ENCODE assay signal across 17 cellular contexts in the genomic region with DNA sequence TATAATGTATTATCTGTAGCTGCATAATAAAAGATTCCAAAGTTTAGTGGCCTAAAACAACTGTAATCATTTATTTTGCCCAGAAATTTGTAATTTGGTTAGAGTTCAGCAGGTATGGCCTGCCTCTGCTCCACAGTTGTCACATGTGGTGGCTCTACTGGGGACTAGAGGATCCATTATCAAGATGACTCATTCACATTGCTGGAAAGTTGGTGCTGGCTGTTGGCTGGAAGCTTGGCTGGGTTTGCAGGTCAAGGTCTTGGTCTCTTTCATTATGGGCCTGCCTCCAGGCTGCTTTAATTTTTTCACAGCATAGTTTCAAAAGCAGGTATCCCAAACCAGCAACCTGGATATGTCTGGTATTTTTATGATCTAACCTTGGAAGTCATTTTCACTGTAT. TPM values are rescaled to one million over a fixed set of nuclear protein-coding genes. Genes with fewer than 3 reads are reported as not detected.
DNase-seq lines count a peak whose midpoint lies in the region; ATAC-seq, FAIRE-seq and TF ChIP-seq lines count a peak whose summit lies in the region.
"Had no signal": no experiment of that assay in that cellular context is flagged by ENCODE, and none has a peak within 500 bp of the region (broad histone marks: within the 10 kb centered on the region; RNA-seq: fewer than 3 reads in every experiment).

No MANE protein-coding gene starts in this region.

- no peaks in the 10 kb centered on the region for H3K27me3 ChIP-seq in HepG2 (ENCODE audit: control insufficient read depth in 1 of 2, insufficient read depth in 2 of 2, low read length in 2 of 2)
- H3K27me3 ChIP-seq in right lobe of liver = no peaks in the 10 kb centered on the region
- no peaks in the 10 kb centered on the region for H3K27me3 ChIP-seq in heart right ventricle
- no peaks in the 10 kb centered on the region for H3K27me3 ChIP-seq in skeletal muscle tissue (ENCODE audit: control insufficient read depth in 3 of 3, insufficient read depth in 3 of 3, low read length in 3 of 3)
- H3K27me3 ChIP-seq: BLaER1 had no signal

- in situ Hi-C loops in HepG2 (cut with HindIII; ENCODE audit: extremely low pct_ligation_motif_present, low pct_unique_long_range_greater_than_20kb) = no loop called here

- H3K27ac ChIP-seq in HepG2 (ENCODE audit: extremely low read length, insufficient read depth, low read length) (no peak overlapping the region), right lobe of liver (no peak overlapping the region), heart right ventricle (peak overlapping the region in 6 of 10 donors; percentile 7 to 71 (median 34)), skeletal muscle tissue (ENCODE audit: low read depth, low read length) (peak overlapping the region; percentile 66)
- H3K27ac ChIP-seq: BLaER1, HL-60 had no signal

- H3K9ac ChIP-seq in HepG2 (ENCODE audit: insufficient read depth, low read depth, low read length) (no peak overlapping the region), skeletal muscle tissue (ENCODE audit: low read depth in 1 of 3, low read length in 3 of 3) (no peak overlapping the region)
- H3K9ac ChIP-seq: BLaER1 had no signal

- POLR2A ChIA-PET in HepG2 (lab: Yijun Ruan, JAX) = no interaction called here

- H3K4me1 ChIP-seq in HepG2 (ENCODE audit: insufficient read depth, low read length) = no peaks in the 10 kb centered on the region
- H3K4me1 ChIP-seq in right lobe of liver = no peaks in the 10 kb centered on the region
- H3K4me1 ChIP-seq in heart right ventricle = peaks cover 0 to 24% (median under 1%) of the 10 kb centered on the region in 9 donors
- H3K4me1 ChIP-seq in skeletal muscle tissue (ENCODE audit: control insufficient read depth in 3 of 3, insufficient read depth in 3 of 3, low read length in 3 of 3) = peaks cover 21 to 32% (median 30%) of the 10 kb centered on the region in 3 donors
- H3K4me1 ChIP-seq: BLaER1 had no signal

- TF ChIP-seq RAD21 in HepG2 (CRISPR knock-in tag; IDR thresholded peaks at IDR 0.05) = no peak

- intact Hi-C loops in HepG2 (cut with micrococcal nuclease; ENCODE audit: unreplicated experiment) = loop anchor here (5.0 kb wide), 1 partner anchor 1067 kb away; no protein-coding TSS in a partner anchor
- intact Hi-C loops in right lobe of liver (cut with DNase I) = no loop called here
- intact Hi-C loops in heart right ventricle (cut with DNase I) = no loop called here

- ATAC-seq in HepG2 (no peak), right lobe of liver (no peak), heart right ventricle (peak; percentile 54 to 88 (median 72))

- H3K4me2 ChIP-seq in HepG2 (ENCODE audit: low read depth, low read length) = no peak overlapping the region
- H3K4me2 ChIP-seq: BLaER1 had no signal

- TF ChIP-seq POLR2A in HepG2 (IDR thresholded peaks at IDR 0.05; ENCODE audit: insufficient read depth in 1 of 2, low read depth in 2 of 2, low read length in 2 of 2) (no peak), right lobe of liver (IDR thresholded peaks at IDR 0.05) (no peak)

- no TSS peak for BruUV-seq in HepG2 (replicated peaks; lab: Mats Ljungman, UMichigan)

- CTCF ChIA-PET in HepG2 (lab: Yijun Ruan, JAX; ENCODE audit: low intra/inter-chr PET ratio, low total read pairs) = no interaction called here

- no peaks in the 10 kb centered on the region for H3K9me3 ChIP-seq in HepG2 (ENCODE audit: low read length)
- no peaks in the 10 kb centered on the region for H3K9me3 ChIP-seq in right lobe of liver
- H3K9me3 ChIP-seq in heart right ventricle = no peaks in the 10 kb centered on the region
- no peaks in the 10 kb centered on the region for H3K9me3 ChIP-seq in skeletal muscle tissue (ENCODE audit: control insufficient read depth in 3 of 3, low read length in 3 of 3)
- H3K9me3 ChIP-seq: BLaER1, HAP-1 had no signal

- H3K79me2 ChIP-seq in HepG2 (ENCODE audit: insufficient read depth, low read length) = no peaks in the 10 kb centered on the region

- H3K4me3 ChIP-seq in HepG2 (replicated peaks in 1 of 3; ENCODE audit: insufficient read depth in 1 of 3, low read depth in 2 of 3, low read length in 3 of 3) (no peak overlapping the region), right lobe of liver (no peak overlapping the region), heart right ventricle (no peak overlapping the region), skeletal muscle tissue (ENCODE audit: low read length in 3 of 3) (no peak overlapping the region)
- H3K4me3 ChIP-seq: BLaER1, HAP-1 had no signal

- no peak for FAIRE-seq in HepG2 (lab: Jason Lieb, UNC)
- FAIRE-seq: GM19239, H1 had no signal

- DNase-seq in HepG2 (ENCODE audit: low spot score) (peak; percentile 4), right lobe of liver (no peak), heart right ventricle (peak in 1 of 2 donors; percentile 25), islet precursor cell (peak; percentile 67), HPDE6-E6E7 (ENCODE audit: extremely low spot score) (no peak), SW480 (ENCODE audit: low spot score) (no peak), dedifferentiated amniotic fluid mesenchymal stem cell (ENCODE audit: extremely low spot score) (no peak)
- DNase-seq: 8988T, AML-193, DMS53, GF-D8 had no signal

- no peak for TF ChIP-seq EP300 in HepG2 (IDR thresholded peaks at IDR 0.05; ENCODE audit: low read depth in 2 of 2, low read length in 2 of 2)
- no peak for TF ChIP-seq EP300 in HepG2 (CRISPR knock-in tag; IDR thresholded peaks at IDR 0.05; ENCODE audit: borderline replicate concordance)

- no peaks in the 10 kb centered on the region for H3K36me3 ChIP-seq in HepG2 (replicated peaks in 1 of 2; ENCODE audit: control insufficient read depth in 1 of 2, insufficient read depth in 2 of 2, low read length in 2 of 2)
- no peaks in the 10 kb centered on the region for H3K36me3 ChIP-seq in right lobe of liver
- H3K36me3 ChIP-seq in heart right ventricle = no peaks in the 10 kb centered on the region
- H3K36me3 ChIP-seq in skeletal muscle tissue (ENCODE audit: control insufficient read depth in 3 of 3, insufficient read depth in 3 of 3, low read length in 3 of 3) = no peaks in the 10 kb centered on the region
- H3K36me3 ChIP-seq: BLaER1, HAP-1 had no signal

- no peaks in the 10 kb centered on the region for H4K20me1 ChIP-seq in HepG2 (ENCODE audit: insufficient read depth, low read length)
- H4K20me1 ChIP-seq: BLaER1 had no signal

- no peak overlapping the region for H2AFZ ChIP-seq in HepG2 (ENCODE audit: low read length)

- TF ChIP-seq CTCF in HepG2 (CRISPR knock-in tag; IDR thresholded peaks at IDR 0.05) (no peak), right lobe of liver (IDR thresholded peaks at IDR 0.05) (no peak), heart right ventricle (IDR thresholded peaks at IDR 0.05) (no peak)

TF ChIP-seq in HepG2, 621 proteins besides CTCF, POLR2A, EP300 and RAD21 (continues in another document):
- TF ChIP-seq, protein P1, sequence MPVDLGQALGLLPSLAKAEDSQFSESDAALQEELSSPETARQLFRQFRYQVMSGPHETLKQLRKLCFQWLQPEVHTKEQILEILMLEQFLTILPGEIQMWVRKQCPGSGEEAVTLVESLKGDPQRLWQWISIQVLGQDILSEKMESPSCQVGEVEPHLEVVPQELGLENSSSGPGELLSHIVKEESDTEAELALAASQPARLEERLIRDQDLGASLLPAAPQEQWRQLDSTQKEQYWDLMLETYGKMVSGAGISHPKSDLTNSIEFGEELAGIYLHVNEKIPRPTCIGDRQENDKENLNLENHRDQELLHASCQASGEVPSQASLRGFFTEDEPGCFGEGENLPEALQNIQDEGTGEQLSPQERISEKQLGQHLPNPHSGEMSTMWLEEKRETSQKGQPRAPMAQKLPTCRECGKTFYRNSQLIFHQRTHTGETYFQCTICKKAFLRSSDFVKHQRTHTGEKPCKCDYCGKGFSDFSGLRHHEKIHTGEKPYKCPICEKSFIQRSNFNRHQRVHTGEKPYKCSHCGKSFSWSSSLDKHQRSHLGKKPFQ (CRISPR knock-in tag; IDR thresholded peaks at IDR 0.05; ENCODE audit: insufficient replicate concordance) = no peak
- no peak for TF ChIP-seq SRSF9 (IDR thresholded peaks at IDR 0.05; ENCODE audit: borderline replicate concordance, insufficient read depth, low read depth, low read length, poor library complexity, severe bottlenecking)

RNA-seq across cellular contexts. Expression of a gene that starts 17.6 kb away (rescaled TPM):
- total RNA-seq in HepG2 (2016; rRNA removed; fragmentation: Illumina TruSeq; extraction: Trizol) (not detected in 2 replicates), right lobe of liver (under 1 TPM in 2 of 6 experiments, not detected in 4; 0.06 to 0.19 TPM), heart right ventricle (100 to 1,000 TPM; 328 to 484 (median 437) TPM), skeletal muscle tissue (73.1 TPM)
- not detected in 2 replicates for total RNA-seq in HepG2 (2016; cell fraction: cytosol; rRNA removed; fragmentation: Illumina TruSeq; extraction: Trizol; ENCODE audit: low read depth)
- not detected in 2 replicates for total RNA-seq in HepG2 (2016; cell fraction: insoluble cytoplasmic fraction; rRNA removed; fragmentation: Illumina TruSeq; extraction: Trizol)
- not detected in 2 replicates for total RNA-seq in HepG2 (2016; cell fraction: membrane; rRNA removed; fragmentation: Illumina TruSeq; extraction: Trizol)
- not detected in 2 replicates for total RNA-seq in HepG2 (2016; cell fraction: nucleus; rRNA removed; fragmentation: Illumina TruSeq; extraction: Trizol)
- polyA plus RNA-seq in HepG2 (2011; rRNA removed) (not detected in 2 replicates), heart right ventricle (1,000 to 10,000 TPM in 1 of 2 donors, 10 to 100 TPM in 1; 37.6 to 1,141 TPM)
- not detected in 2 replicates for polyA plus RNA-seq in HepG2 (2011; cell fraction: cytosol; rRNA removed)
- polyA plus RNA-seq in HepG2 (2011; cell fraction: nucleus; rRNA removed) = not detected in 2 replicates
- not detected in 2 replicates for polyA plus RNA-seq in HepG2 (2012)
- not detected in 2 replicates for polyA plus RNA-seq in HepG2 (2016; cell fraction: cytosol; fragmentation: Illumina TruSeq; extraction: Trizol; ENCODE audit: low read depth)
- not detected in 2 replicates for polyA plus RNA-seq in HepG2 (2016; cell fraction: insoluble cytoplasmic fraction; fragmentation: Illumina TruSeq; extraction: Trizol; ENCODE audit: low read depth)
- polyA plus RNA-seq in HepG2 (2016; cell fraction: membrane; fragmentation: Illumina TruSeq; extraction: Trizol; ENCODE audit: low read depth) = not detected in 2 replicates
- polyA plus RNA-seq in HepG2 (2016; cell fraction: nucleus; fragmentation: Illumina TruSeq; extraction: Trizol; ENCODE audit: insufficient read depth, low read depth) = not detected in 2 replicates
- polyA minus RNA-seq in HepG2 (2011; rRNA and poly(A)+ RNA removed; ENCODE audit: low replicate concordance) = not detected in 2 replicates
- polyA minus RNA-seq in HepG2 (2011; cell fraction: cytosol; rRNA and poly(A)+ RNA removed) = not detected in 2 replicates
- not detected in 2 replicates for polyA minus RNA-seq in HepG2 (2011; cell fraction: nucleus; rRNA and poly(A)+ RNA removed)

Comparison
In these comparisons a context has a peak if more than half of its experiments do, and no peak if none do; other contexts are left out.
1. DNase-seq: peak in HepG2 (single experiment) and islet precursor cell (single experiment); none in right lobe of liver (0 of 3), HPDE6-E6E7 (single experiment), SW480 (single experiment) and dedifferentiated amniotic fluid mesenchymal stem cell (single experiment).
2. ATAC-seq: peak in heart right ventricle (8 of 8); none in HepG2 (single experiment) and right lobe of liver (0 of 4).
3. H3K27ac ChIP-seq: peak in heart right ventricle (6 of 10) and skeletal muscle tissue (single experiment); none in HepG2 (single experiment) and right lobe of liver (0 of 3).
4. RNA of a gene that starts 17.6 kb away (total RNA-seq): 328 to 484 TPM in heart right ventricle and 73.1 TPM in skeletal muscle tissue (single experiment); 0.06 to 0.19 TPM in right lobe of liver and not detected in HepG2; every median in the first group is over 10 times any median in the second.